10 cellular contexts compared by ENCODE assay signal in the genomic region with DNA sequence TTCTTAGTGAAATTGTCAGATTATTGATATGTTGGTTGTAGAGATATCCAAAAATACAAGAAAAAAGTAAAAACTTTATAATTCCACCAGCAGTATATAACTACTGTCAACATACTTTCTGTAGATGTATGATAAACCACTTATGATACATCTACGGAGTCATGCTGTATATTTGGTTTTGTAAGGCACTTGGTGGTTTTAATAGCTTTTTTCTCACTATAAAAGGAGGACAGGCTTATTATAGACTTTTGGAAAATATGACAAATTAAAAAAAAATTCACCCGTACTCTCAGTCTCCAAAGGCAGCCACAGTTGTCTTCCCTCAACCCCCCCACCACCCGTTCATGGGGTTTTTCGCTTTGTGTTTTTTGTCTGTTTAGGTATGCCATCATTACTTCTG. TPM values are rescaled to one million over a fixed set of nuclear protein-coding genes. Genes with fewer than 3 reads are reported as not detected.
DNase-seq lines count a peak whose midpoint lies in the region; ATAC-seq and TF ChIP-seq lines count a peak whose summit lies in the region.
"Had no signal": no experiment of that assay in that cellular context is flagged by ENCODE, and none has a peak within 500 bp of the region (broad histone marks: within the 10 kb centered on the region; RNA-seq: fewer than 3 reads in every experiment).

No MANE protein-coding gene starts in this region.

- WGBS in right lobe of liver (ENCODE audit: insufficient coverage, low coverage, low lambda C conversion rate, missing lambda C conversion rate) = 79% methylated on average over 4 of the region's 4 CpGs

- H3K36me3 Mint-ChIP-seq in activated naive CD4-positive, alpha-beta T cell treated with anti-CD3 and anti-CD28 coated beads, Interleukin-2, amount 50 U/mL, for 24 hours = no peaks in the 10 kb centered on the region

- peaks cover 66% of the 10 kb centered on the region for H3K4me1 Mint-ChIP-seq in activated naive CD4-positive, alpha-beta T cell treated with anti-CD3 and anti-CD28 coated beads, Interleukin-2, amount 50 U/mL, for 24 hours

- H3K27me3 ChIP-seq in right lobe of liver = no peaks in the 10 kb centered on the region

- peak overlapping the region; percentile 90 for H3K4me3 Mint-ChIP-seq in activated naive CD4-positive, alpha-beta T cell treated with anti-CD3 and anti-CD28 coated beads, Interleukin-2, amount 50 U/mL, for 24 hours

- no peaks in the 10 kb centered on the region for H3K9me3 ChIP-seq in right lobe of liver

- no peak overlapping the region for H3K4me3 ChIP-seq in right lobe of liver

- no peaks in the 10 kb centered on the region for H3K36me3 ChIP-seq in right lobe of liver

- H3K4me1 ChIP-seq in right lobe of liver = peaks cover 0 to 54% (median 20%) of the 10 kb centered on the region in 4 donors

- no peak for TF ChIP-seq POLR2A in right lobe of liver (IDR thresholded peaks at IDR 0.05)

- intact Hi-C loops in right lobe of liver (cut with DNase I) = no loop called here

- ATAC-seq in right lobe of liver = no peak

- H3K27ac ChIP-seq in right lobe of liver (peak overlapping the region; percentile 83 to 95 (median 92)), substantia nigra (ENCODE audit: low read depth, low read length, poor library complexity, severe bottlenecking) (peak overlapping the region; percentile 98)

- DNase-seq in activated CD4-positive, alpha-beta T cell treated with anti-CD3 and anti-CD28 coated beads for 48 hours = peak; percentile 28
- DNase-seq in activated CD4-positive, alpha-beta T cell treated with anti-CD3 and anti-CD28 coated beads for 1 hour = no peak
- DNase-seq in right lobe of liver (no peak), substantia nigra (lab: John Stamatoyannopoulos, UW) (no peak), EL (no peak), HK-2 (ENCODE audit: unreplicated experiment) (no peak), AG20443 (ENCODE audit: low spot score) (no peak)
- DNase-seq: erythroblast, NCI-H187 treated with DMSO at 0.1 percent for 48 hours had no signal

- H3K9me3 Mint-ChIP-seq in activated naive CD4-positive, alpha-beta T cell treated with anti-CD3 and anti-CD28 coated beads, Interleukin-2, amount 50 U/mL, for 24 hours = no peaks in the 10 kb centered on the region

- TF ChIP-seq CTCF in right lobe of liver (IDR thresholded peaks at IDR 0.05) = no peak

- peak overlapping the region; percentile 91 for H3K27ac Mint-ChIP-seq in activated naive CD4-positive, alpha-beta T cell treated with anti-CD3 and anti-CD28 coated beads, Interleukin-2, amount 50 U/mL, for 24 hours

- no peaks in the 10 kb centered on the region for H3K27me3 Mint-ChIP-seq in activated naive CD4-positive, alpha-beta T cell treated with anti-CD3 and anti-CD28 coated beads, Interleukin-2, amount 50 U/mL, for 24 hours

RNA-seq across cellular contexts. Expression of a gene that starts 14.8 kb away (rescaled TPM):
- 10 to 100 TPM in 2 of 6 experiments, 1 to 10 TPM in 4; 6.1 to 14.5 (median 8.4) TPM for total RNA-seq in right lobe of liver
